Comparison of ENCODE assay signal across 25 cellular contexts in genomic region chr5:42242210-42242609, GRCh38.
DNase-seq lines count a peak whose midpoint lies in the region; ATAC-seq and TF ChIP-seq lines count a peak whose summit lies in the region.
"Had no signal": no experiment of that assay in that cellular context is flagged by ENCODE, and none has a peak within 500 bp of the region (broad histone marks: within the 10 kb centered on the region; RNA-seq: fewer than 3 reads in every experiment).

No MANE protein-coding gene starts in this region.

- 69% methylated on average over 1 of the region's 1 CpG for WGBS in mammary epithelial cell (ENCODE audit: low coverage, missing lambda C conversion rate)
- 79 to 88% methylated on average over 1 of the region's 1 CpG for WGBS in testis, 2 donors

- no peak for TF ChIP-seq POLR2A in testis (IDR thresholded peaks at IDR 0.05)

- H3K36me3 ChIP-seq in mammary epithelial cell (ENCODE audit: insufficient read depth, low read length): no peaks in the 10 kb centered on the region
- no peaks in the 10 kb centered on the region for H3K36me3 ChIP-seq in testis (ENCODE audit: low read depth, missing control alignments)
- H3K36me3 ChIP-seq: BLaER1, SJSA1 had no signal

- H3K27me3 ChIP-seq in mammary epithelial cell (ENCODE audit: insufficient read depth, low read length): peaks cover 3% of the 10 kb centered on the region
- H3K27me3 ChIP-seq in foreskin keratinocyte: no peaks in the 10 kb centered on the region
- H3K27me3 ChIP-seq in testis: no peaks in the 10 kb centered on the region
- H3K27me3 ChIP-seq: BLaER1, SJSA1 had no signal

- H3K4me1 ChIP-seq in mammary epithelial cell (ENCODE audit: insufficient read depth, low read length) (no peaks in the 10 kb centered on the region), foreskin keratinocyte (no peaks in the 10 kb centered on the region), testis (no peaks in the 10 kb centered on the region)
- H3K4me1 ChIP-seq: BLaER1, SJSA1 had no signal

- no peak overlapping the region for H3K4me3 ChIP-seq in mammary epithelial cell (replicated peaks in 1 of 3; ENCODE audit: insufficient read depth in 1 of 3, low read depth in 2 of 3, low read length in 3 of 3)
- no peak overlapping the region for H3K4me3 ChIP-seq in testis
- H3K4me3 ChIP-seq: BLaER1, PC-9, SJSA1 had no signal

- H3K9ac ChIP-seq in mammary epithelial cell (ENCODE audit: insufficient read depth, low read length): no peak overlapping the region
- H3K9ac ChIP-seq: BLaER1 had no signal

- H3K27ac ChIP-seq in mammary epithelial cell (ENCODE audit: insufficient read depth, low read depth, low read length): no peak overlapping the region
- no peak overlapping the region for H3K27ac ChIP-seq in foreskin keratinocyte
- H3K27ac ChIP-seq in testis: peak overlapping the region; percentile 42 to 57
- H3K27ac ChIP-seq: BLaER1, PC-9, SJSA1 had no signal

- DNase-seq in NCI-H226 (peak; percentile 70), mammary epithelial cell (peak; percentile 7), foreskin keratinocyte (peak in 1 of 2 donors; percentile 5), testis (no peak), NCI-H1694 (lab: John Stamatoyannopoulos, UW) (no peak), NCI-H2029 (lab: John Stamatoyannopoulos, UW) (no peak)
- DNase-seq: CD4-positive, CD25-positive, alpha-beta regulatory T cell; H9; HFFc6; IMR-90; KG1; NCI-H1048; NCI-H1417 treated with DMSO at 0.1 percent for 48 hours; NCI-H187; NCI-H2107; NCI-H446; NCI-H524 treated with DMSO at 0.1 percent for 48 hours; NCI-H774; NK-92 treated with Interleukin-12 subunit alpha and Interleukin-12 subunit beta, amount 100 ng/mL, for 24 hours; PC-9; Right ventricle myocardium superior; RPMI8226 had no signal

- no peaks in the 10 kb centered on the region for H3K79me2 ChIP-seq in mammary epithelial cell (ENCODE audit: insufficient read depth, low read length)

- peak; percentile 21 for ATAC-seq in foreskin keratinocyte
- ATAC-seq in GM19455 (IDR thresholded peaks at IDR 0.05; ENCODE audit: unreplicated experiment): no peak

- intact Hi-C loops in mammary epithelial cell (cut with micrococcal nuclease) (no loop called here), testis (cut with DNase I; ENCODE audit: low total_unique reads) (no loop called here)

- H3K4me2 ChIP-seq in mammary epithelial cell (ENCODE audit: insufficient read depth, low read depth, low read length): no peak overlapping the region
- H3K4me2 ChIP-seq: BLaER1, PC-9 had no signal

- BruUV-seq in mammary epithelial cell (replicated peaks; lab: Mats Ljungman, UMichigan): no TSS peak

- CTCF ChIA-PET in mammary epithelial cell (lab: Charles Lee; ENCODE audit: low non-redundant PET): no interaction called here

- in situ Hi-C loops in mammary epithelial cell (cut with MboI; ENCODE audit: low sequenced_read_pairs in 2 of 2): no loop called here

- TF ChIP-seq CTCF in mammary epithelial cell (conservative IDR thresholded peaks at IDR 0.05 in 1 of 2, IDR thresholded peaks at IDR 0.05 in 1 of 2; ENCODE audit: extremely low read depth in 1 of 2, insufficient read depth in 1 of 2, low read depth in 1 of 2, low read length in 2 of 2): no peak
- TF ChIP-seq CTCF in foreskin keratinocyte (conservative IDR thresholded peaks at IDR 0.05): no peak
- TF ChIP-seq CTCF in testis (IDR thresholded peaks at IDR 0.05): no peak

- dilution Hi-C loops in mammary epithelial cell (cut with HindIII; ENCODE audit: low sequenced_read_pairs): no loop called here

- no peak overlapping the region for H2AFZ ChIP-seq in mammary epithelial cell (ENCODE audit: low read depth, low read length)
- H2AFZ ChIP-seq: PC-9 had no signal

- no peaks in the 10 kb centered on the region for H3K9me3 ChIP-seq in mammary epithelial cell (replicated peaks; ENCODE audit: insufficient read depth, low read length)
- H3K9me3 ChIP-seq in testis: no peaks in the 10 kb centered on the region
- H3K9me3 ChIP-seq: BLaER1, SJSA1 had no signal

- H4K20me1 ChIP-seq in mammary epithelial cell (ENCODE audit: insufficient read depth, low read length): no peaks in the 10 kb centered on the region
- H4K20me1 ChIP-seq: BLaER1 had no signal

Comparison
In these comparisons a context has a peak if more than half of its experiments do, and no peak if none do; other contexts are left out.
1. DNase-seq: peak in NCI-H226 (single experiment) and mammary epithelial cell (single experiment); none in testis (single experiment), NCI-H1694 (single experiment) and NCI-H2029 (single experiment).
2. H3K27ac ChIP-seq: peak in testis (2 of 2); none in mammary epithelial cell (single experiment) and foreskin keratinocyte (single experiment).